ENCODE assay signal across 8 cellular contexts in the genomic region with DNA sequence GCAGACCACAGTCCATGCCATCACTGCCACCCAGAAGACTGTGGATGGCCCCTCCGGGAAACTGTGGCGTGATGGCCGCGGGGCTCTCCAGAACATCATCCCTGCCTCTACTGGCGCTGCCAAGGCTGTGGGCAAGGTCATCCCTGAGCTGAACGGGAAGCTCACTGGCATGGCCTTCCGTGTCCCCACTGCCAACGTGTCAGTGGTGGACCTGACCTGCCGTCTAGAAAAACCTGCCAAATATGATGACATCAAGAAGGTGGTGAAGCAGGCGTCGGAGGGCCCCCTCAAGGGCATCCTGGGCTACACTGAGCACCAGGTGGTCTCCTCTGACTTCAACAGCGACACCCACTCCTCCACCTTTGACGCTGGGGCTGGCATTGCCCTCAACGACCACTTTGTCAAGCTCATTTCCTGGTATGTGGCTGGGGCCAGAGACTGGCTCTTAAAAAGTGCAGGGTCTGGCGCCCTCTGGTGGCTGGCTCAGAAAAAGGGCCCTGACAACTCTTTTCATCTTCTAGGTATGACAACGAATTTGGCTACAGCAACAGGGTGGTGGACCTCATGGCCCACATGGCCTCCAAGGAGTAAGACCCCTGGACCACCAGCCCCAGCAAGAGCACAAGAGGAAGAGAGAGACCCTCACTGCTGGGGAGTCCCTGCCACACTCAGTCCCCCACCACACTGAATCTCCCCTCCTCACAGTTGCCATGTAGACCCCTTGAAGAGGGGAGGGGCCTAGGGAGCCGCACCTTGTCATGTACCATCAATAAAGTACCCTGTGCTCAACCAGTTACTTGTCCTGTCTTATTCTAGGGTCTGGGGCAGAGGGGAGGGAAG. TPM values are rescaled to one million over a fixed set of nuclear protein-coding genes. Genes with fewer than 3 reads are reported as not detected.
DNase-seq lines count a peak whose midpoint lies in the region; ATAC-seq and TF ChIP-seq lines count a peak whose summit lies in the region.
"Not testable (repeated sequence)": the region's sequence is repeated elsewhere in the genome, so short reads cannot be mapped to it uniquely, and the experiment has no call there.

No MANE protein-coding gene starts in this region.

- peak; percentile 18 for TF ChIP-seq POLR2A in GM18505 (IDR thresholded peaks at IDR 0.05; ENCODE audit: borderline replicate concordance, extremely low read depth, insufficient read depth, insufficient read length)

- peaks cover 43% of the 10 kb centered on the region for H3K4me1 Mint-ChIP-seq in endothelial cell (ENCODE audit: unreplicated experiment)

- TF ChIP-seq CTCF in AG04449 (IDR thresholded peaks at IDR 0.05; ENCODE audit: insufficient read depth, low read length, missing control alignments) (peak; percentile 62), endothelial cell (IDR thresholded peaks at IDR 0.05; ENCODE audit: unreplicated experiment) (peak; percentile 93)

- H3K27me3 Mint-ChIP-seq in endothelial cell (ENCODE audit: unreplicated experiment), result peaks cover 24% of the 10 kb centered on the region

- peak overlapping the region; percentile 97 for H3K4me3 ChIP-seq in AG04449 (ENCODE audit: low read depth, low read length)

- POLR2A ChIA-PET in AG04449 (lab: Yijun Ruan, JAX), result interaction anchor here (0.6 to 8.1 kb wide), 7 partner anchors 13 to 114 kb away, joined by 3 to 359 read pairs (median 7); partner anchors contain the start of genes IFFO1, MRPL51, NOP2 and VAMP1

- peaks cover 23% of the 10 kb centered on the region for H3K36me3 Mint-ChIP-seq in endothelial cell (ENCODE audit: low read depth, unreplicated experiment)

- peak overlapping the region; percentile 78 for H3K27ac Mint-ChIP-seq in endothelial cell (ENCODE audit: unreplicated experiment)

- ATAC-seq in GM18505 (IDR thresholded peaks at IDR 0.05; ENCODE audit: unreplicated experiment), result not testable (repeated sequence)

- not testable (repeated sequence) for H3K9me3 Mint-ChIP-seq in endothelial cell (ENCODE audit: unreplicated experiment)

- CTCF ChIA-PET in AG04449 (lab: Yijun Ruan, JAX), result interaction anchor here (0.5 to 8.6 kb wide), 17 partner anchors 11 to 202 kb away, joined by 3 to 235 read pairs (median 3); partner anchors contain the start of genes CD27, IFFO1, MRPL51 and NOP2

- H3K4me3 Mint-ChIP-seq in endothelial cell (ENCODE audit: unreplicated experiment), result peak overlapping the region; percentile 67

- not testable (repeated sequence) for DNase-seq in AG04449 (ENCODE audit: low read depth, low spot score)
- DNase-seq in NCI-H1930 (lab: John Stamatoyannopoulos, UW) (peak; percentile 52 to 80), SKM-1 (lab: John Stamatoyannopoulos, UW; ENCODE audit: unreplicated experiment) (peak; percentile 7), endothelial cell (ENCODE audit: low spot score) (peak; percentile 80), lung microvascular endothelial cell (ENCODE audit: low read depth in 2 of 2) (peak; percentile 92)
- DNase-seq in activated T-helper 1 cell treated with anti-CD3 and anti-CD28 coated beads, Interleukin-2, amount 50 U/mL, for 16 hours (ENCODE audit: low read depth in 1 of 2, low spot score in 1 of 2), result peak; percentile 73 to 79
- DNase-seq in stimulated activated CD4-positive, alpha-beta T cell treated with anti-CD3 and anti-CD28 coated beads, Interleukin-2, amount 100 ng/mL, for 24 hours, result peak; percentile 84 to 88

RNA-seq across cellular contexts. Expression of gene GAPDH, which starts 3.5 kb away (rescaled TPM):
- 2,393 TPM for total RNA-seq in endothelial cell (ENCODE audit: unreplicated experiment)
- total RNA-seq in lung microvascular endothelial cell, result 3,072 and 3,739 TPM in 2 replicates

RNA-seq across cellular contexts. Expression of gene IFFO1, which starts 18.0 kb away (rescaled TPM):
- 82.2 TPM for total RNA-seq in endothelial cell (ENCODE audit: unreplicated experiment)
- total RNA-seq in lung microvascular endothelial cell, result 6.3 and 8.5 TPM in 2 replicates

RNA-seq across cellular contexts. Expression of gene NOP2, which starts 30.3 kb away (rescaled TPM):
- total RNA-seq in endothelial cell (ENCODE audit: unreplicated experiment) (37.5 TPM), lung microvascular endothelial cell (7.4 and 11.7 TPM in 2 replicates)

RNA-seq across cellular contexts. Expression of gene NCAPD2, which starts 43.9 kb away (rescaled TPM):
- total RNA-seq in endothelial cell (ENCODE audit: unreplicated experiment), result 25.3 TPM
- 15.3 and 32.9 TPM in 2 replicates for total RNA-seq in lung microvascular endothelial cell

RNA-seq across cellular contexts. Expression of gene MRPL51, which starts 44.7 kb away (rescaled TPM):
- 168 TPM for total RNA-seq in endothelial cell (ENCODE audit: unreplicated experiment)
- total RNA-seq in lung microvascular endothelial cell, result 121 and 130 TPM in 2 replicates
